In the genomic region with DNA sequence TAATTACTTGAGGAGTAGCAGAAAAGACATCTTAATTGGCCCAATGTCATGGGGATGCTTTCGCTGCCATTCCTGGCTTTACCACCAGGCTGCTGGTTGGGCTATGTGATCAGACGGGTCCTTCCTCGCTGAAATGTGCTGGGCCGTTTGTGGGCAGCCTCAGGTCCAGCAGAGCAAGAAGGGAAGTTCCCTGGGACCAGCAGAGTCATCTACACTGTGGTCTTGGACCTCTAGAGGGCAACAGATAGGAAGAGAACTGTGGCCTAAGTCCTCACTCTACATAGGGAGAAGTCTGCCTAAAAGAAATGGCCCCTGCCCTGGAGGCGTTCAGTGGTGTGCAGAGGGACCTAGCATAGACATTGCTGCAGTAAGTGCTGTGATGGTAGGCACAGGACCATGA, we compare ENCODE assay signal across 8 cellular contexts. TPM values are rescaled to one million over a fixed set of nuclear protein-coding genes. Genes with fewer than 3 reads are reported as not detected.
DNase-seq lines count a peak whose midpoint lies in the region; ATAC-seq and TF ChIP-seq lines count a peak whose summit lies in the region.

No MANE protein-coding gene starts in this region.

- BruUV-seq in IMR-90 (replicated peaks; lab: Mats Ljungman, UMichigan) = no TSS peak

- H3K4ac ChIP-seq in IMR-90 (ENCODE audit: low read depth, low read length) = no peak overlapping the region

- H3K4me3 Mint-ChIP-seq in activated CD4-positive, alpha-beta memory T cell treated with anti-CD3 and anti-CD28 coated beads, Interleukin-2, amount 10 ng/mL, durations not matched to agents 7 days and 5 days = peak overlapping the region; percentile 63

- peak; percentile 61 for DNase-seq in GM12865 (ENCODE audit: low read depth)
- DNase-seq in IMR-90 = peak; percentile 40
- peak; percentile 53 for DNase-seq in activated CD4-positive, alpha-beta memory T cell treated with anti-CD3 and anti-CD28 coated beads, Interleukin-2, amount 10 ng/mL, durations not matched to agents 7 days and 5 days
- peak in 1 of 2 donors; percentile 25 for DNase-seq in cardiac muscle cell (ENCODE audit: low read depth in 1 of 2, low spot score in 1 of 2)
- no peak for DNase-seq in spleen
- no peak for DNase-seq in activated gamma-delta T cell (lab: John Stamatoyannopoulos, UW)
- DNase-seq in DMS 273 treated with DMSO at 0.1 percent for 48 hours (lab: John Stamatoyannopoulos, UW) = no peak

- dilution Hi-C loops in IMR-90 (cut with HindIII; ENCODE audit: low sequenced_read_pairs, unreplicated experiment) = no loop called here

- no peak overlapping the region for H2BK20ac ChIP-seq in IMR-90 (ENCODE audit: low read depth, low read length)

- peaks cover 20% of the 10 kb centered on the region for H4K20me1 ChIP-seq in IMR-90 (ENCODE audit: insufficient read depth, low read length)

- no peak overlapping the region for H2AFZ ChIP-seq in IMR-90 (replicated peaks; ENCODE audit: low read length, poor library complexity)

- peaks cover 8% of the 10 kb centered on the region; the same call in 1 of the 2 replicates for H3K4me1 ChIP-seq in IMR-90 (ENCODE audit: control insufficient read depth, insufficient read depth, low read length)
- peaks cover 7% of the 10 kb centered on the region for H3K4me1 ChIP-seq in cardiac muscle cell (ENCODE audit: low read depth)
- peaks cover 56 to 100% (median 100%) of the 10 kb centered on the region in 6 donors for H3K4me1 ChIP-seq in spleen

- no peaks in the 10 kb centered on the region for H3K9me3 Mint-ChIP-seq in activated CD4-positive, alpha-beta memory T cell treated with anti-CD3 and anti-CD28 coated beads, Interleukin-2, amount 10 ng/mL, durations not matched to agents 7 days and 5 days

- TF ChIP-seq CTCF in GM12865 (IDR thresholded peaks at IDR 0.05; ENCODE audit: insufficient read depth, low read depth, low read length, missing control alignments) = peak; percentile 11
- TF ChIP-seq CTCF in IMR-90 (conservative IDR thresholded peaks at IDR 0.05; ENCODE audit: low read depth, low read length) = peak; percentile 27; the same call in 1 of the 2 replicates
- TF ChIP-seq CTCF in cardiac muscle cell (IDR thresholded peaks at IDR 0.05; ENCODE audit: low read depth, low read length) = peak; percentile 31
- TF ChIP-seq CTCF in spleen (IDR thresholded peaks at IDR 0.05 in 8 of 11, conservative IDR thresholded peaks at IDR 0.05 in 3 of 11) = peak in 9 of 11 experiments; percentile 13 to 61 (median 35)

- H2BK120ac ChIP-seq in IMR-90 (ENCODE audit: low read depth, low read length) = no peak overlapping the region

- no peak overlapping the region for H2BK5ac ChIP-seq in IMR-90 (ENCODE audit: low read depth, low read length, poor library complexity, severe bottlenecking)

- no peak overlapping the region for H3K18ac ChIP-seq in IMR-90 (ENCODE audit: low read depth, low read length)

- no peak overlapping the region for H3K23ac ChIP-seq in IMR-90 (ENCODE audit: low read depth, low read length)

- no peaks in the 10 kb centered on the region for H3K27me3 Mint-ChIP-seq in activated CD4-positive, alpha-beta memory T cell treated with anti-CD3 and anti-CD28 coated beads, Interleukin-2, amount 10 ng/mL, durations not matched to agents 7 days and 5 days

- peaks cover 7 to 8% of the 10 kb centered on the region in 2 experiments; a peak in 2 of 4 replicates for H3K79me1 ChIP-seq in IMR-90 (ENCODE audit: low read depth in 1 of 2, low read length in 2 of 2)

- no peak for TF ChIP-seq POLR2A in IMR-90 (IDR thresholded peaks at IDR 0.05; ENCODE audit: low read depth, low read length)
- no peak for TF ChIP-seq POLR2A in spleen (IDR thresholded peaks at IDR 0.05)

- H3K9me3 ChIP-seq in IMR-90 (ENCODE audit: control insufficient read depth, insufficient read depth, low read length) (no peaks in the 10 kb centered on the region), cardiac muscle cell (ENCODE audit: low read depth) (no peaks in the 10 kb centered on the region), spleen (no peaks in the 10 kb centered on the region)

- H3K14ac ChIP-seq in IMR-90 (replicated peaks; ENCODE audit: low read depth, low read length) = 0 out of 2 replicates have a peak overlapping the region, but pooled peaks have one; percentile 44

- no peak overlapping the region for H3K56ac ChIP-seq in IMR-90 (ENCODE audit: extremely low read depth, insufficient read depth, low read length)

- POLR2A ChIA-PET in IMR-90 (lab: Charles Lee; ENCODE audit: unreplicated experiment) = interaction anchor here (0.6 kb wide), 1 partner anchor 261 kb away, joined by 5 read pairs; no protein-coding TSS in a partner anchor
- POLR2A ChIA-PET in activated CD4-positive, alpha-beta memory T cell treated with anti-CD3 and anti-CD28 coated beads, Interleukin-2, amount 10 ng/mL, durations not matched to agents 7 days and 5 days (lab: Charles Lee) = interaction anchor here (1.3 to 58.4 kb wide), 3 partner anchors 15 to 146 kb away, joined by 3 to 1586 read pairs (median 1586); a partner anchor contains a TSS

- H3K36me3 ChIP-seq in IMR-90 (ENCODE audit: control insufficient read depth, insufficient read depth, low read length) (no peaks in the 10 kb centered on the region), cardiac muscle cell (no peaks in the 10 kb centered on the region), spleen (peaks cover 0 to 48% (median 3%) of the 10 kb centered on the region in 6 donors)

- H3K27ac ChIP-seq in IMR-90 (ENCODE audit: insufficient read depth, low read length) (no peak overlapping the region), cardiac muscle cell (no peak overlapping the region), spleen (peak overlapping the region in 7 of 8 donors; percentile 5 to 93 (median 63))

- peaks cover 6% of the 10 kb centered on the region; the same call in 1 of the 2 replicates for H3K9me1 ChIP-seq in IMR-90 (ENCODE audit: insufficient read depth, low read length)

- CTCF ChIA-PET in IMR-90 (lab: Yijun Ruan, JAX) = no interaction called here
- CTCF ChIA-PET in activated CD4-positive, alpha-beta memory T cell treated with anti-CD3 and anti-CD28 coated beads, Interleukin-2, amount 10 ng/mL, durations not matched to agents 7 days and 5 days (lab: Charles Lee) = interaction anchor here (2.0 to 22.3 kb wide), 5 partner anchors 6 to 117 kb away, joined by 7 to 563 read pairs (median 116); a partner anchor contains a TSS

- peak overlapping the region; percentile 90 for H3K27ac Mint-ChIP-seq in activated CD4-positive, alpha-beta memory T cell treated with anti-CD3 and anti-CD28 coated beads, Interleukin-2, amount 10 ng/mL, durations not matched to agents 7 days and 5 days

- H2BK15ac ChIP-seq in IMR-90 (ENCODE audit: low read depth, low read length) = no peak overlapping the region

- no peak overlapping the region for H4K5ac ChIP-seq in IMR-90 (ENCODE audit: low read depth, low read length)

- H3K36me3 Mint-ChIP-seq in activated CD4-positive, alpha-beta memory T cell treated with anti-CD3 and anti-CD28 coated beads, Interleukin-2, amount 10 ng/mL, durations not matched to agents 7 days and 5 days (ENCODE audit: low read depth) = peaks cover 90% of the 10 kb centered on the region

- H3K9ac ChIP-seq in IMR-90 (ENCODE audit: low read depth, low read length) = no peak overlapping the region

- intact Hi-C loops in IMR-90 (cut with micrococcal nuclease) = no loop called here
- intact Hi-C loops in spleen (cut with DNase I; ENCODE audit: low total_unique reads) = no loop called here

- H3K4me1 Mint-ChIP-seq in activated CD4-positive, alpha-beta memory T cell treated with anti-CD3 and anti-CD28 coated beads, Interleukin-2, amount 10 ng/mL, durations not matched to agents 7 days and 5 days = peaks cover 93% of the 10 kb centered on the region

- H4K8ac ChIP-seq in IMR-90 (ENCODE audit: low read depth in 2 of 2, low read length in 2 of 2) = no peak overlapping the region

- TF ChIP-seq RAD21 in IMR-90 (IDR thresholded peaks at IDR 0.05; ENCODE audit: low read length) = peak; percentile 3; the same call in 1 of the 2 replicates

- H3K4me3 ChIP-seq in GM12865 (ENCODE audit: low read depth, low read length) = no peak overlapping the region
- no peak overlapping the region for H3K4me3 ChIP-seq in IMR-90 (ENCODE audit: insufficient read depth, low read depth, low read length)
- H3K4me3 ChIP-seq in cardiac muscle cell = no peak overlapping the region
- H3K4me3 ChIP-seq in spleen = peak overlapping the region in 1 of 8 donors; percentile 33

- H4K91ac ChIP-seq in IMR-90 (ENCODE audit: insufficient read depth, low read depth, low read length) = no peak overlapping the region

- ATAC-seq in IMR-90 (ENCODE audit: low read depth) (peak; percentile 35), GM21381 (IDR thresholded peaks at IDR 0.05; ENCODE audit: unreplicated experiment) (no peak)

- H3K27me3 ChIP-seq in IMR-90 (ENCODE audit: control insufficient read depth, insufficient read depth, low read length) (no peaks in the 10 kb centered on the region), cardiac muscle cell (no peaks in the 10 kb centered on the region), spleen (replicated peaks in 1 of 7) (no peaks in the 10 kb centered on the region)

- in situ Hi-C loops in IMR-90 (cut with MboI; ENCODE audit: low sequenced_read_pairs) = no loop called here

- no peak overlapping the region for H2AK9ac ChIP-seq in IMR-90 (replicated peaks; ENCODE audit: low read depth, low read length, poor library complexity)

- no peak overlapping the region for H3K4me2 ChIP-seq in IMR-90 (ENCODE audit: low read depth, low read length)

- H2AK5ac ChIP-seq in IMR-90 (ENCODE audit: low read depth, low read length) = 0 out of 2 replicates have a peak overlapping the region, but pooled peaks have one; percentile 38

- 100% methylated on average over 2 of the region's 5 CpGs; no CpG with 5 or more reads in 1 of the 2 experiments for WGBS in IMR-90 (ENCODE audit: extremely low coverage in 2 of 2, insufficient read length in 1 of 2), 2 experiments
- 42 to 65% (median 55%) methylated on average over 4 to 5 of the region's 5 CpGs for WGBS in spleen, 5 donors

TF ChIP-seq in IMR-90, 13 proteins besides CTCF, POLR2A, EP300 and RAD21 (continues in another document):
- no peak for TF ChIP-seq MAFK (IDR thresholded peaks at IDR 0.05; ENCODE audit: low read depth, low read length)
- no peak for TF ChIP-seq FOS (IDR thresholded peaks at IDR 0.05; ENCODE audit: low read depth, low read length)
- TF ChIP-seq RCOR1 (IDR thresholded peaks at IDR 0.05; ENCODE audit: insufficient replicate concordance, low read length) = no peak

RNA-seq across cellular contexts. Expression of a gene that starts 10.9 kb away (rescaled TPM):
- total RNA-seq in IMR-90 (2012; rRNA removed) = 7.2 TPM in 2 replicates
- 36.5 and 36.6 TPM in 2 replicates for polyA plus RNA-seq in IMR-90 (2012; rRNA removed)
- 23.4 and 26.6 TPM in 2 replicates for polyA plus RNA-seq in IMR-90 (2012; cell fraction: cytosol; rRNA removed)
- polyA plus RNA-seq in IMR-90 (2012; cell fraction: nucleus; rRNA removed; ENCODE audit: low replicate concordance) = 208 and 301 TPM in 2 replicates
- total RNA-seq in activated CD4-positive, alpha-beta memory T cell treated with anti-CD3 and anti-CD28 coated beads, Interleukin-2, amount 10 ng/mL, durations not matched to agents 7 days and 5 days = 100 to 1,000 TPM; 771 to 787 TPM
- 88.1 and 116 TPM in 2 replicates for total RNA-seq in cardiac muscle cell
- 65.3 and 90.8 TPM in 2 replicates for polyA plus RNA-seq in cardiac muscle cell
- total RNA-seq in spleen = 100 to 1,000 TPM; 244 to 336 (median 283) TPM
- polyA plus RNA-seq in spleen = 100 to 1,000 TPM; 169 to 184 (median 183) TPM

Comparison
In these comparisons a context has a peak if more than half of its experiments do, and no peak if none do; other contexts are left out.
1. DNase-seq: peak in GM12865 (single experiment), IMR-90 (single experiment) and activated CD4-positive, alpha-beta memory T cell treated with anti-CD3 and anti-CD28 coated beads, Interleukin-2, amount 10 ng/mL, durations not matched to agents 7 days and 5 days (single experiment); none in spleen (single experiment), activated gamma-delta T cell (single experiment) and DMS 273 treated with DMSO at 0.1 percent for 48 hours (single experiment).
2. H3K27ac ChIP-seq: peak in spleen (7 of 8); none in IMR-90 (single experiment) and cardiac muscle cell (single experiment).
3. RNA of a gene that starts 10.9 kb away (total RNA-seq): 771 to 787 TPM in activated CD4-positive, alpha-beta memory T cell treated with anti-CD3 and anti-CD28 coated beads, Interleukin-2, amount 10 ng/mL, durations not matched to agents 7 days and 5 days, 244 to 336 TPM in spleen and 88.1 to 116 TPM in cardiac muscle cell; 7.2 TPM in IMR-90; every median in the first group is over 10 times any median in the second.
4. Peak in every context shown above with its lines, with median percentiles within 50 percentile points of each other: CTCF ChIP-seq.